24 cellular contexts compared by ENCODE assay signal in the genomic region with DNA sequence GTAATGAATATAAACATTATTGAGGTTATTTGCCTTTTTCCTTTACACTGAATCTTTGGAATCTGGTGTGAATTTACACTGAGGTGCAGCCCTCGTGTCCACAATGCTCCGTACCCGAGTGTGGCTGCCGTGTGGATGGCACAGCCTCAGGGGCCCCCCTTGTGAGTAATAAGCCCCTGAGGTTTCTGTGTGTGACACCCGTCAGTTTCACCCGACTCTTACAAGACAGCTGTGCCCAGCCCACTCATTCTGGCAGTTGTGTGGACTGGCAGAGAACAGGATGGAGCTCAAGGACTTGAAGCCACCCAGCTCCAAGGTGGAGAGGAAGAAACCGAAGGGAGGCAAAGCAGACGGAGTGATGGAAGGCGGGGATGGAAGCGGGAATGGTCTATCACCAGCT. TPM values are rescaled to one million over a fixed set of nuclear protein-coding genes. Genes with fewer than 3 reads are reported as not detected.
"Had no signal": no experiment of that assay in that cellular context is flagged by ENCODE, and none has a peak within 500 bp of the region (broad histone marks: within the 10 kb centered on the region; RNA-seq: fewer than 3 reads in every experiment).

No MANE protein-coding gene starts in this region.

- H3K36me3 ChIP-seq: vagina had no signal

- DNase-seq: activated CD4-positive, alpha-beta T cell treated with anti-CD3 and anti-CD28 coated beads for 1 hour; activated CD8-positive, alpha-beta memory T cell treated with anti-CD3 and anti-CD28 coated beads, Interleukin-2, amount 50 U/mL, for 48 hours; activated naive CD4-positive, alpha-beta T cell treated with anti-CD3 and anti-CD28 coated beads, Interleukin-2, amount 50 U/mL, for 16 hours; anterior cingulate cortex; cerebellar nuclear complex; effector CD8-positive, alpha-beta T cell; foreskin melanocyte; kidney glomerular epithelial cell; nephron progenitor cell; occipital lobe; right cardiac atrium; stimulated activated CD4-positive, alpha-beta T cell treated with anti-CD3 and anti-CD28 coated beads, Interleukin-2, amount 100 ng/mL, for 24 hours; SW 1271; T-helper 9 cell had no signal

- H3K4me3 Mint-ChIP-seq: nephron progenitor cell; stimulated activated memory B cell treated with anti-CD40 and anti-IgM and Interleukin-4, amounts not matched to agents 10 μg/mL and 1 μg/mL and 100 μg/mL, for 72 hours had no signal

- H3K9me3 Mint-ChIP-seq: activated T-helper 2 cell treated with anti-CD3 and anti-CD28 coated beads, Interferon-gamma antibody, Interleukin-2, Interleukin-4, amounts not matched to agents 10 μg/mL and 5 μg/mL and 100 μg/mL, durations not matched to agents 14 hours and 24 hours and 36 hours; nephron progenitor cell had no signal

- H3K4me3 ChIP-seq: tibial nerve, vagina had no signal

- H3K27ac ChIP-seq: epithelial cell of prostate, tibial nerve, vagina, VCaP had no signal

- H3K27me3 ChIP-seq: vagina had no signal

- H3K4me1 ChIP-seq: tibial nerve, vagina had no signal

- H3K9me3 ChIP-seq: vagina had no signal

- ATAC-seq: right cardiac atrium; stimulated activated memory B cell treated with anti-CD40 and anti-IgM and Interleukin-4, amounts not matched to agents 10 μg/mL and 1 μg/mL and 100 μg/mL, for 72 hours had no signal

- H3K27ac Mint-ChIP-seq: activated T-helper 2 cell treated with anti-CD3 and anti-CD28 coated beads, Interferon-gamma antibody, Interleukin-2, Interleukin-4, amounts not matched to agents 10 μg/mL and 5 μg/mL and 100 μg/mL, durations not matched to agents 14 hours and 24 hours and 36 hours; progenitor cell of endocrine pancreas; stimulated activated memory B cell treated with anti-CD40 and anti-IgM and Interleukin-4, amounts not matched to agents 10 μg/mL and 1 μg/mL and 100 μg/mL, for 72 hours had no signal

RNA-seq across cellular contexts. Expression of a gene that starts 7.8 kb away (rescaled TPM):
- total RNA-seq: activated T-helper 2 cell treated with anti-CD3 and anti-CD28 coated beads, Interferon-gamma antibody, Interleukin-2, Interleukin-4, amounts not matched to agents 10 μg/mL and 5 μg/mL and 100 μg/mL, durations not matched to agents 14 hours and 24 hours and 36 hours; fibroblast of lung; occipital lobe; progenitor cell of endocrine pancreas; SK-MEL-5; subcutaneous adipose tissue; tibial nerve; vagina had no signal
- polyA plus RNA-seq: fibroblast of lung had no signal

RNA-seq across cellular contexts. Expression of a gene that starts 43.7 kb away (rescaled TPM):
- total RNA-seq: activated T-helper 2 cell treated with anti-CD3 and anti-CD28 coated beads, Interferon-gamma antibody, Interleukin-2, Interleukin-4, amounts not matched to agents 10 μg/mL and 5 μg/mL and 100 μg/mL, durations not matched to agents 14 hours and 24 hours and 36 hours; SK-MEL-5 had no signal
